Comparison of ENCODE assay signal across 21 cellular contexts in the genomic region with DNA sequence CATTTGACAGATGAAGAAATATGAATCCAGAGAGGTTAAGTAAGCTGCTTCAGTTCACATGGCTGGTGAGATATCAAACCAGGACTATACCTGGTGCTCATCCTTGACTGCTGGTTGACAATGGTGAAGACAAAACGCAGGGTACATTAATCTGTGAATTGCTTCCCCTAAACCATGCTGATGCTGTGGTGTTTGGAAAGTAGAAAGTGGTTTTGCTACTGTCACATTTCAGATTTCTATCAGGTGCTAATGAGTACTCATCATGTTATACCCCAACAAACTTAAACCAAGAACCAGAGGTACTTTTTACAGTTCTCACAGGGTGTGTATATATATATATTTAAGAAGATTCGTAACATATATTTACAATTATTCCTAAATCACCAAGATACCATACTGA.
DNase-seq lines count a peak whose midpoint lies in the region; ATAC-seq and TF ChIP-seq lines count a peak whose summit lies in the region.
"Had no signal": no experiment of that assay in that cellular context is flagged by ENCODE, and none has a peak within 500 bp of the region (broad histone marks: within the 10 kb centered on the region; RNA-seq: fewer than 3 reads in every experiment).

No MANE protein-coding gene starts in this region.

- H3K18ac ChIP-seq in IMR-90 (ENCODE audit: low read depth, low read length) = no peak overlapping the region
- no peak overlapping the region for H3K18ac ChIP-seq in trophoblast cell (ENCODE audit: low read length)

- H4K8ac ChIP-seq in IMR-90 (ENCODE audit: low read depth in 2 of 2, low read length in 2 of 2) (no peak overlapping the region), trophoblast cell (ENCODE audit: low read depth, low read length) (no peak overlapping the region)

- no peak overlapping the region for H3K9ac ChIP-seq in IMR-90 (ENCODE audit: low read depth, low read length)
- H3K9ac ChIP-seq in trophoblast cell (ENCODE audit: low read length) = no peak overlapping the region
- H3K9ac ChIP-seq: BLaER1 had no signal

- no peak overlapping the region for H3K4me3 ChIP-seq in IMR-90 (ENCODE audit: insufficient read depth, low read depth, low read length)
- H3K4me3 ChIP-seq in trophoblast cell (ENCODE audit: low read depth, low read length) = no peak overlapping the region
- H3K4me3 ChIP-seq: BLaER1, HAP-1 had no signal

- 0 out of 2 replicates have a peak overlapping the region, but pooled peaks have one; percentile 12 for H2BK20ac ChIP-seq in IMR-90 (ENCODE audit: low read depth, low read length)

- peaks cover 9% of the 10 kb centered on the region; the same call in 1 of the 2 replicates for H3K9me1 ChIP-seq in IMR-90 (ENCODE audit: insufficient read depth, low read length)

- no peak for DNase-seq in activated CD4-positive, alpha-beta T cell treated with anti-CD3 and anti-CD28 coated beads for 36 hours
- no peak for DNase-seq in activated CD4-positive, alpha-beta T cell treated with anti-CD3 and anti-CD28 coated beads, Interleukin-2, amount 50 U/mL, for 48 hours
- DNase-seq in IMR-90 = no peak
- no peak for DNase-seq in foreskin keratinocyte
- no peak for DNase-seq in trophoblast cell
- DNase-seq in NCI-H2227 (lab: John Stamatoyannopoulos, UW; ENCODE audit: unreplicated experiment) = no peak
- no peak for DNase-seq in effector CD8-positive, alpha-beta T cell (lab: John Stamatoyannopoulos, UW)
- DNase-seq in activated CD4-positive, alpha-beta memory T cell treated with anti-CD3 and anti-CD28 coated beads, Interleukin-2, amount 10 ng/mL, durations not matched to agents 7 days and 5 days = no peak
- DNase-seq: CD4-positive, CD25-positive, alpha-beta regulatory T cell; CD8-positive, alpha-beta T cell; DMS 273 treated with DMSO at 0.1 percent for 48 hours; DMS79; EL; GDM1; GOT3; HFFc6 had no signal

- peak overlapping the region; percentile 14 for H3K27ac Mint-ChIP-seq in activated CD4-positive, alpha-beta T cell treated with anti-CD3 and anti-CD28 coated beads for 36 hours
- no peak overlapping the region for H3K27ac Mint-ChIP-seq in activated CD4-positive, alpha-beta memory T cell treated with anti-CD3 and anti-CD28 coated beads, Interleukin-2, amount 10 ng/mL, durations not matched to agents 7 days and 5 days
- H3K27ac Mint-ChIP-seq: B cell; CD8-positive, alpha-beta T cell; HFFc6 had no signal

- H3K79me1 ChIP-seq in IMR-90 (ENCODE audit: low read depth in 1 of 2, low read length in 2 of 2) (no peaks in the 10 kb centered on the region), trophoblast cell (ENCODE audit: low read length) (no peaks in the 10 kb centered on the region)

- POLR2A ChIA-PET in activated CD4-positive, alpha-beta T cell treated with anti-CD3 and anti-CD28 coated beads for 36 hours (lab: Charles Lee) = no interaction called here
- POLR2A ChIA-PET in IMR-90 (lab: Charles Lee; ENCODE audit: unreplicated experiment) = no interaction called here
- POLR2A ChIA-PET in activated CD4-positive, alpha-beta memory T cell treated with anti-CD3 and anti-CD28 coated beads, Interleukin-2, amount 10 ng/mL, durations not matched to agents 7 days and 5 days (lab: Charles Lee) = no interaction called here

- no TSS peak for BruUV-seq in IMR-90 (replicated peaks; lab: Mats Ljungman, UMichigan)

- H2AK9ac ChIP-seq in IMR-90 (replicated peaks; ENCODE audit: low read depth, low read length, poor library complexity) = no peak overlapping the region

- peaks cover 1% of the 10 kb centered on the region for H3K36me3 Mint-ChIP-seq in activated CD4-positive, alpha-beta T cell treated with anti-CD3 and anti-CD28 coated beads for 36 hours (ENCODE audit: low read depth)
- peaks cover 3% of the 10 kb centered on the region for H3K36me3 Mint-ChIP-seq in activated CD4-positive, alpha-beta memory T cell treated with anti-CD3 and anti-CD28 coated beads, Interleukin-2, amount 10 ng/mL, durations not matched to agents 7 days and 5 days (ENCODE audit: low read depth)
- H3K36me3 Mint-ChIP-seq: CD4-positive, CD25-positive, alpha-beta regulatory T cell; CD8-positive, alpha-beta T cell had no signal

- peaks cover 14% of the 10 kb centered on the region for H3K4me1 Mint-ChIP-seq in activated CD4-positive, alpha-beta T cell treated with anti-CD3 and anti-CD28 coated beads for 36 hours
- peaks cover 34% of the 10 kb centered on the region for H3K4me1 Mint-ChIP-seq in activated CD4-positive, alpha-beta memory T cell treated with anti-CD3 and anti-CD28 coated beads, Interleukin-2, amount 10 ng/mL, durations not matched to agents 7 days and 5 days

- no peak for TF ChIP-seq RAD21 in IMR-90 (IDR thresholded peaks at IDR 0.05; ENCODE audit: low read length)

- H3K4ac ChIP-seq in IMR-90 (ENCODE audit: low read depth, low read length) (no peak overlapping the region), trophoblast cell (ENCODE audit: low read depth, low read length) (no peak overlapping the region)

- peaks cover 6% of the 10 kb centered on the region for H3K4me1 ChIP-seq in IMR-90 (ENCODE audit: control insufficient read depth, insufficient read depth, low read length)
- H3K4me1 ChIP-seq in foreskin keratinocyte = peaks cover 22% of the 10 kb centered on the region
- no peaks in the 10 kb centered on the region for H3K4me1 ChIP-seq in trophoblast cell (ENCODE audit: control insufficient read depth in 1 of 2, insufficient read depth in 2 of 2, low read length in 2 of 2)

- H3K27ac ChIP-seq in IMR-90 (ENCODE audit: insufficient read depth, low read length) (no peak overlapping the region), foreskin keratinocyte (peak overlapping the region; percentile 23), trophoblast cell (ENCODE audit: low read depth, low read length) (no peak overlapping the region)
- H3K27ac ChIP-seq: 22Rv1, BLaER1, C4-2B had no signal

- H4K12ac ChIP-seq in trophoblast cell (ENCODE audit: low read depth, low read length) = no peak overlapping the region

- H2BK120ac ChIP-seq in IMR-90 (ENCODE audit: low read depth, low read length) (no peak overlapping the region), trophoblast cell (ENCODE audit: insufficient read depth, low read length, poor library complexity) (no peak overlapping the region)

- no peak overlapping the region for H3K56ac ChIP-seq in IMR-90 (ENCODE audit: extremely low read depth, insufficient read depth, low read length)

- ATAC-seq in activated CD4-positive, alpha-beta T cell treated with anti-CD3 and anti-CD28 coated beads for 36 hours = no peak
- ATAC-seq in IMR-90 (ENCODE audit: low read depth) = no peak
- no peak for ATAC-seq in foreskin keratinocyte
- ATAC-seq: CD8-positive, alpha-beta T cell had no signal

- no peak for TF ChIP-seq POLR2A in IMR-90 (IDR thresholded peaks at IDR 0.05; ENCODE audit: low read depth, low read length)

- no peaks in the 10 kb centered on the region for H3K9me3 ChIP-seq in IMR-90 (ENCODE audit: control insufficient read depth, insufficient read depth, low read length)
- no peaks in the 10 kb centered on the region for H3K9me3 ChIP-seq in trophoblast cell (ENCODE audit: insufficient read depth, low read depth, low read length)
- H3K9me3 ChIP-seq: BLaER1, HAP-1 had no signal

- H4K20me1 ChIP-seq in IMR-90 (ENCODE audit: insufficient read depth, low read length) = peaks cover 7% of the 10 kb centered on the region; the same call in 1 of the 2 replicates
- H4K20me1 ChIP-seq: BLaER1 had no signal

- dilution Hi-C loops in IMR-90 (cut with HindIII; ENCODE audit: low sequenced_read_pairs, unreplicated experiment) = no loop called here

- peak overlapping the region; percentile 39; the same call in 1 of the 2 replicates for H3K14ac ChIP-seq in IMR-90 (replicated peaks; ENCODE audit: low read depth, low read length)
- H3K14ac ChIP-seq in trophoblast cell (ENCODE audit: low read length) = no peak overlapping the region

- H3K36me3 ChIP-seq in IMR-90 (ENCODE audit: control insufficient read depth, insufficient read depth, low read length) = peaks cover 21% of the 10 kb centered on the region
- peaks cover 0 to 3% of the 10 kb centered on the region in 2 experiments for H3K36me3 ChIP-seq in trophoblast cell (ENCODE audit: control insufficient read depth in 1 of 2, insufficient read depth in 2 of 2, low read length in 2 of 2)
- H3K36me3 ChIP-seq: HAP-1 had no signal

- CTCF ChIA-PET in activated CD4-positive, alpha-beta T cell treated with anti-CD3 and anti-CD28 coated beads for 36 hours (lab: Charles Lee) = no interaction called here
- CTCF ChIA-PET in IMR-90 (lab: Yijun Ruan, JAX) = no interaction called here
- CTCF ChIA-PET in activated CD4-positive, alpha-beta memory T cell treated with anti-CD3 and anti-CD28 coated beads, Interleukin-2, amount 10 ng/mL, durations not matched to agents 7 days and 5 days (lab: Charles Lee) = no interaction called here

- no peak overlapping the region for H2BK12ac ChIP-seq in trophoblast cell (ENCODE audit: low read length)

- H3K23ac ChIP-seq in IMR-90 (ENCODE audit: low read depth, low read length) = no peak overlapping the region; the same call in 1 of the 2 replicates
- peak overlapping the region; percentile 33 for H3K23ac ChIP-seq in trophoblast cell (ENCODE audit: low read length)

- no peak overlapping the region for H3K4me3 Mint-ChIP-seq in activated CD4-positive, alpha-beta T cell treated with anti-CD3 and anti-CD28 coated beads for 36 hours
- H3K4me3 Mint-ChIP-seq in activated CD4-positive, alpha-beta memory T cell treated with anti-CD3 and anti-CD28 coated beads, Interleukin-2, amount 10 ng/mL, durations not matched to agents 7 days and 5 days = no peak overlapping the region
- H3K4me3 Mint-ChIP-seq: B cell; CD4-positive, CD25-positive, alpha-beta regulatory T cell; CD8-positive, alpha-beta T cell; HFFc6 had no signal

- H2AFZ ChIP-seq in IMR-90 (replicated peaks; ENCODE audit: low read length, poor library complexity) (no peak overlapping the region), trophoblast cell (ENCODE audit: insufficient read depth, low read length, poor library complexity) (no peak overlapping the region)

- H3K27me3 ChIP-seq in IMR-90 (ENCODE audit: control insufficient read depth, insufficient read depth, low read length) (no peaks in the 10 kb centered on the region), foreskin keratinocyte (no peaks in the 10 kb centered on the region), trophoblast cell (ENCODE audit: insufficient read depth, low read length) (no peaks in the 10 kb centered on the region)
- H3K27me3 ChIP-seq: BLaER1 had no signal

- H3K79me2 ChIP-seq in trophoblast cell (ENCODE audit: control insufficient read depth, insufficient read depth, low read length, poor library complexity) = no peaks in the 10 kb centered on the region

- H4K5ac ChIP-seq in IMR-90 (ENCODE audit: low read depth, low read length) = no peak overlapping the region

- H2BK5ac ChIP-seq in IMR-90 (ENCODE audit: low read depth, low read length, poor library complexity, severe bottlenecking) = no peak overlapping the region
- no peak overlapping the region for H2BK5ac ChIP-seq in trophoblast cell (ENCODE audit: low read depth, low read length, poor library complexity)

- in situ Hi-C loops in IMR-90 (cut with MboI; ENCODE audit: low sequenced_read_pairs) = no loop called here

- no peak overlapping the region for H2AK5ac ChIP-seq in IMR-90 (ENCODE audit: low read depth, low read length)
- no peak overlapping the region for H2AK5ac ChIP-seq in trophoblast cell (ENCODE audit: low read length)

- H3K4me2 ChIP-seq in IMR-90 (ENCODE audit: low read depth, low read length) = no peak overlapping the region
- no peak overlapping the region for H3K4me2 ChIP-seq in trophoblast cell (ENCODE audit: low read length)
- H3K4me2 ChIP-seq: BLaER1 had no signal

- H4K91ac ChIP-seq in IMR-90 (ENCODE audit: insufficient read depth, low read depth, low read length) = no peak overlapping the region
- H4K91ac ChIP-seq in trophoblast cell (ENCODE audit: low read depth, low read length) = no peak overlapping the region

- TF ChIP-seq CTCF in IMR-90 (conservative IDR thresholded peaks at IDR 0.05; ENCODE audit: low read depth, low read length) (no peak), foreskin keratinocyte (conservative IDR thresholded peaks at IDR 0.05) (no peak)

- WGBS in IMR-90 (ENCODE audit: extremely low coverage in 2 of 2, insufficient read length in 1 of 2), 2 experiments = no CpG with 5 or more reads among the region's 2 CpGs
- no CpG with 5 or more reads among the region's 2 CpGs for WGBS in trophoblast cell (ENCODE audit: extremely low coverage, insufficient coverage, insufficient read length)

- no peaks in the 10 kb centered on the region for H3K9me3 Mint-ChIP-seq in activated CD4-positive, alpha-beta T cell treated with anti-CD3 and anti-CD28 coated beads for 36 hours (ENCODE audit: low read depth)
- no peaks in the 10 kb centered on the region for H3K9me3 Mint-ChIP-seq in activated CD4-positive, alpha-beta memory T cell treated with anti-CD3 and anti-CD28 coated beads, Interleukin-2, amount 10 ng/mL, durations not matched to agents 7 days and 5 days
- H3K9me3 Mint-ChIP-seq: CD4-positive, CD25-positive, alpha-beta regulatory T cell; CD8-positive, alpha-beta T cell; HFFc6 had no signal

- H2BK15ac ChIP-seq in IMR-90 (ENCODE audit: low read depth, low read length) = no peak overlapping the region

- no peaks in the 10 kb centered on the region for H3K27me3 Mint-ChIP-seq in activated CD4-positive, alpha-beta T cell treated with anti-CD3 and anti-CD28 coated beads for 36 hours
- H3K27me3 Mint-ChIP-seq in activated CD4-positive, alpha-beta memory T cell treated with anti-CD3 and anti-CD28 coated beads, Interleukin-2, amount 10 ng/mL, durations not matched to agents 7 days and 5 days = no peaks in the 10 kb centered on the region
- H3K27me3 Mint-ChIP-seq: B cell; CD4-positive, CD25-positive, alpha-beta regulatory T cell had no signal

- intact Hi-C loops in activated CD4-positive, alpha-beta T cell treated with anti-CD3 and anti-CD28 coated beads for 36 hours (cut with DNase I, micrococcal nuclease) = no loop called here
- intact Hi-C loops in IMR-90 (cut with micrococcal nuclease) = no loop called here
